13 cellular contexts compared by ENCODE assay signal in genomic region chr22:40485813-40486610, GRCh38.
DNase-seq lines count a peak whose midpoint lies in the region; ATAC-seq and TF ChIP-seq lines count a peak whose summit lies in the region.
"Had no signal": no experiment of that assay in that cellular context is flagged by ENCODE, and none has a peak within 500 bp of the region (broad histone marks: within the 10 kb centered on the region; RNA-seq: fewer than 3 reads in every experiment).

No MANE protein-coding gene starts in this region.

- H3K18ac ChIP-seq in trophoblast cell (ENCODE audit: low read length), result no peak overlapping the region

- no peak for TF ChIP-seq CTCF in Panc1 (IDR thresholded peaks at IDR 0.05)
- TF ChIP-seq CTCF in esophagus squamous epithelium (IDR thresholded peaks at IDR 0.05), result no peak
- TF ChIP-seq CTCF in brain microvascular endothelial cell (IDR thresholded peaks at IDR 0.05; ENCODE audit: low read depth, low read length, missing control alignments), result no peak
- TF ChIP-seq CTCF in sigmoid colon (IDR thresholded peaks at IDR 0.05), result no peak

- CTCF ChIA-PET in Panc1 (lab: Charles Lee), result interaction anchor here (0.7 to 1.4 kb wide), 2 partner anchors 53 to 55 kb away, joined by 3 read pairs; no protein-coding TSS in a partner anchor

- ATAC-seq in Panc1, result no peak
- ATAC-seq: activated CD8-positive, alpha-beta memory T cell treated with anti-CD3 and anti-CD28 coated beads, Interleukin-2, amount 10 ng/mL, durations not matched to agents 7 days and 5 days; body of pancreas had no signal

- H3K27me3 ChIP-seq in Panc1 (ENCODE audit: control insufficient read depth, insufficient read depth, low read length) (no peaks in the 10 kb centered on the region), esophagus squamous epithelium (no peaks in the 10 kb centered on the region), trophoblast cell (ENCODE audit: insufficient read depth, low read length) (no peaks in the 10 kb centered on the region), brain microvascular endothelial cell (replicated peaks) (no peaks in the 10 kb centered on the region), sigmoid colon (no peaks in the 10 kb centered on the region)
- H3K27me3 ChIP-seq: body of pancreas, vagina had no signal

- no peak overlapping the region for H4K12ac ChIP-seq in trophoblast cell (ENCODE audit: low read depth, low read length)

- no peak overlapping the region for H4K8ac ChIP-seq in trophoblast cell (ENCODE audit: low read depth, low read length)

- TF ChIP-seq POLR2A in esophagus squamous epithelium (IDR thresholded peaks at IDR 0.05) (no peak), sigmoid colon (IDR thresholded peaks at IDR 0.05) (no peak)

- H3K27ac ChIP-seq in Panc1 (ENCODE audit: low read length) (peak overlapping the region; percentile 25; the same call in 1 of the 2 replicates), esophagus squamous epithelium (peak overlapping the region; percentile 33 to 65 (median 48)), trophoblast cell (ENCODE audit: low read depth, low read length) (no peak overlapping the region), brain microvascular endothelial cell (no peak overlapping the region), sigmoid colon (peak overlapping the region in 2 of 4 donors; percentile 5 to 29)
- H3K27ac ChIP-seq: body of pancreas, vagina had no signal

- TF ChIP-seq EP300 in sigmoid colon (IDR thresholded peaks at IDR 0.05), result no peak

- H3K4ac ChIP-seq in trophoblast cell (ENCODE audit: low read depth, low read length), result no peak overlapping the region

- no peak overlapping the region for H4K91ac ChIP-seq in trophoblast cell (ENCODE audit: low read depth, low read length)

- H3K23ac ChIP-seq in trophoblast cell (ENCODE audit: low read length), result no peak overlapping the region

- H3K36me3 ChIP-seq in Panc1 (ENCODE audit: control insufficient read depth, insufficient read depth, low read length) (no peaks in the 10 kb centered on the region), esophagus squamous epithelium (peaks cover 0 to 10% (median 0%) of the 10 kb centered on the region in 3 donors), trophoblast cell (ENCODE audit: control insufficient read depth in 1 of 2, insufficient read depth in 2 of 2, low read length in 2 of 2) (peaks cover 5 to 13% of the 10 kb centered on the region in 2 experiments), brain microvascular endothelial cell (replicated peaks) (peaks cover 2% of the 10 kb centered on the region), sigmoid colon (no peaks in the 10 kb centered on the region)
- H3K36me3 ChIP-seq: vagina had no signal

- intact Hi-C loops in Panc1 (cut with micrococcal nuclease; ENCODE audit: unreplicated experiment), result no loop called here
- intact Hi-C loops in esophagus squamous epithelium (cut with DNase I), result no loop called here
- intact Hi-C loops in sigmoid colon (cut with DNase I), result loop anchor here (5.0 kb wide), 1 partner anchor 49 kb away; no protein-coding TSS in a partner anchor

- H3K4me3 ChIP-seq in Panc1 (ENCODE audit: low read depth in 2 of 2, low read length in 2 of 2) (no peak overlapping the region), esophagus squamous epithelium (no peak overlapping the region), trophoblast cell (ENCODE audit: low read depth, low read length) (peak overlapping the region; percentile 29), brain microvascular endothelial cell (ENCODE audit: low read depth, low read length) (no peak overlapping the region), sigmoid colon (no peak overlapping the region)
- H3K4me3 ChIP-seq: body of pancreas, vagina had no signal

- H3K14ac ChIP-seq in trophoblast cell (ENCODE audit: low read length), result no peak overlapping the region

- POLR2A ChIA-PET in Panc1 (lab: Charles Lee), result no interaction called here

- H2AFZ ChIP-seq in trophoblast cell (ENCODE audit: insufficient read depth, low read length, poor library complexity), result no peak overlapping the region

- H3K79me1 ChIP-seq in trophoblast cell (ENCODE audit: low read length), result no peaks in the 10 kb centered on the region

- H3K79me2 ChIP-seq in trophoblast cell (ENCODE audit: control insufficient read depth, insufficient read depth, low read length, poor library complexity), result no peaks in the 10 kb centered on the region

- H3K4me2 ChIP-seq in trophoblast cell (ENCODE audit: low read length), result no peak overlapping the region

- 38 to 55% methylated on average over 11 of the region's 11 CpGs for WGBS in esophagus squamous epithelium, 2 donors
- no CpG with 5 or more reads among the region's 11 CpGs for WGBS in trophoblast cell (ENCODE audit: extremely low coverage, insufficient coverage, insufficient read length)
- WGBS in sigmoid colon, 2 donors, result 80 to 89% methylated on average over 11 of the region's 11 CpGs

- in situ Hi-C loops in Panc1 (cut with HindIII; ENCODE audit: low pct_unique_long_range_greater_than_20kb, low sequenced_read_pairs), result no loop called here
- in situ Hi-C loops in brain microvascular endothelial cell (cut with HindIII; ENCODE audit: low pct_ligation_motif_present, low sequenced_read_pairs), result no loop called here

- H3K9me3 ChIP-seq in Panc1 (ENCODE audit: control insufficient read depth, insufficient read depth, low read depth, low read length) (no peaks in the 10 kb centered on the region), esophagus squamous epithelium (no peaks in the 10 kb centered on the region), trophoblast cell (ENCODE audit: insufficient read depth, low read depth, low read length) (no peaks in the 10 kb centered on the region), sigmoid colon (no peaks in the 10 kb centered on the region)
- H3K9me3 ChIP-seq: body of pancreas, vagina had no signal

- DNase-seq in EH (ENCODE audit: low read depth) (peak; percentile 59), Panc1 (ENCODE audit: low read depth, low spot score) (no peak), esophagus squamous epithelium (lab: John Stamatoyannopoulos, UW) (no peak), trophoblast cell (no peak), occipital lobe (lab: John Stamatoyannopoulos, UW) (no peak), brain microvascular endothelial cell (no peak), NAMALWA (ENCODE audit: low spot score) (no peak), sigmoid colon (no peak)
- DNase-seq: activated CD8-positive, alpha-beta memory T cell treated with anti-CD3 and anti-CD28 coated beads, Interleukin-2, amount 10 ng/mL, durations not matched to agents 7 days and 5 days; NCI-H1048; NCI-H774 had no signal

- no peak overlapping the region for H3K9ac ChIP-seq in trophoblast cell (ENCODE audit: low read length)

- H3K4me1 ChIP-seq in Panc1 (ENCODE audit: control insufficient read depth, insufficient read depth, low read length), result peaks cover 8% of the 10 kb centered on the region
- peaks cover 4 to 51% (median 28%) of the 10 kb centered on the region in 3 donors for H3K4me1 ChIP-seq in esophagus squamous epithelium
- H3K4me1 ChIP-seq in trophoblast cell (ENCODE audit: control insufficient read depth in 1 of 2, insufficient read depth in 2 of 2, low read length in 2 of 2), result peaks cover under 1 to 8% of the 10 kb centered on the region in 2 experiments
- H3K4me1 ChIP-seq in sigmoid colon, result peaks cover 0 to 35% (median 21%) of the 10 kb centered on the region in 4 donors

- H2BK120ac ChIP-seq in trophoblast cell (ENCODE audit: insufficient read depth, low read length, poor library complexity), result no peak overlapping the region

- no TSS peak for BruUV-seq in Panc1 (replicated peaks; lab: Mats Ljungman, UMichigan)

- H2BK5ac ChIP-seq in trophoblast cell (ENCODE audit: low read depth, low read length, poor library complexity), result no peak overlapping the region

- no peak overlapping the region for H2BK12ac ChIP-seq in trophoblast cell (ENCODE audit: low read length)

- H2AK5ac ChIP-seq in trophoblast cell (ENCODE audit: low read length), result no peak overlapping the region

Comparison
In these comparisons a context has a peak if more than half of its experiments do, and no peak if none do; other contexts are left out.
1. H3K27ac ChIP-seq: peak in Panc1 (single experiment) and esophagus squamous epithelium (4 of 4); none in trophoblast cell (single experiment) and brain microvascular endothelial cell (single experiment).